23 cellular contexts compared by ENCODE assay signal in genomic region chr22:25380141-25380747, GRCh38.
"Had no signal": no experiment of that assay in that cellular context is flagged by ENCODE, and none has a peak within 500 bp of the region (broad histone marks: within the 10 kb centered on the region; RNA-seq: fewer than 3 reads in every experiment).

No MANE protein-coding gene starts in this region.

- H3K9me3 Mint-ChIP-seq: activated naive CD8-positive, alpha-beta T cell treated with anti-CD3 and anti-CD28 coated beads for 36 hours; nephron; stimulated activated effector memory CD8-positive, alpha-beta T cell treated with anti-CD3 and anti-CD28 coated beads, Interleukin-12 subunit alpha, Interleukin-12 subunit beta, amount 100 ng/mL, for 72 hours; stimulated activated naive CD8-positive, alpha-beta T cell treated with anti-CD3 and anti-CD28 coated beads, Interleukin-15, amount 100 ng/mL, for 72 hours had no signal

- H3K4me3 Mint-ChIP-seq: activated naive CD8-positive, alpha-beta T cell treated with anti-CD3 and anti-CD28 coated beads for 36 hours; nephron; stimulated activated effector memory CD8-positive, alpha-beta T cell treated with anti-CD3 and anti-CD28 coated beads, Interleukin-12 subunit alpha, Interleukin-12 subunit beta, amount 100 ng/mL, for 72 hours; stimulated activated naive CD8-positive, alpha-beta T cell treated with anti-CD3 and anti-CD28 coated beads, Interleukin-15, amount 100 ng/mL, for 72 hours had no signal

- DNase-seq: activated CD4-positive, alpha-beta T cell treated with anti-CD3 and anti-CD28 coated beads for 4 hours; activated CD4-positive, alpha-beta T cell treated with anti-CD3 and anti-CD28 coated beads, Interleukin-2, amount 50 U/mL, for 4 hours; activated CD8-positive, alpha-beta memory T cell treated with anti-CD3 and anti-CD28 coated beads for 24 hours; activated effector memory CD4-positive, alpha-beta T cell treated with Interleukin-2 at 50 U/mL for 16 hours; activated naive CD4-positive, alpha-beta T cell treated with Interleukin-2 at 50 U/mL for 16 hours; activated naive CD8-positive, alpha-beta T cell treated with anti-CD3 and anti-CD28 coated beads for 36 hours; adrenal gland; aorta; body of pancreas; cortex of kidney; islet precursor cell; left ventricle myocardium superior; stimulated activated CD4-positive, alpha-beta T cell treated with anti-CD3 and anti-CD28 coated beads, Interleukin-12 subunit alpha, Interleukin-12 subunit beta, amount 100 ng/mL, for 4 hours; stimulated activated CD4-positive, alpha-beta T cell treated with anti-CD3 and anti-CD28 coated beads, Interleukin-4, amount 100 ng/mL, for 24 hours; stimulated activated naive CD8-positive, alpha-beta T cell treated with anti-CD3 and anti-CD28 coated beads, Interleukin-15, amount 100 ng/mL, for 72 hours; substantia nigra; upper lobe of right lung had no signal

- H3K9me3 ChIP-seq: adrenal gland, body of pancreas, gastroesophageal sphincter, upper lobe of right lung had no signal

- H3K27me3 ChIP-seq: adrenal gland, body of pancreas, gastroesophageal sphincter, hepatocyte, upper lobe of right lung had no signal

- ATAC-seq: body of pancreas; gastroesophageal sphincter; left ventricle myocardium superior; right cardiac atrium; stimulated activated effector memory CD8-positive, alpha-beta T cell treated with anti-CD3 and anti-CD28 coated beads, Interleukin-12 subunit alpha, Interleukin-12 subunit beta, amount 100 ng/mL, for 72 hours; stimulated activated naive CD8-positive, alpha-beta T cell treated with anti-CD3 and anti-CD28 coated beads, Interleukin-15, amount 100 ng/mL, for 72 hours; upper lobe of right lung had no signal

- H3K27ac ChIP-seq: adrenal gland, body of pancreas, gastroesophageal sphincter, hepatocyte, upper lobe of right lung, VCaP had no signal

- H3K4me3 ChIP-seq: adrenal gland, body of pancreas, gastroesophageal sphincter, hepatocyte, upper lobe of right lung had no signal

- H3K4me1 ChIP-seq: adrenal gland, body of pancreas, gastroesophageal sphincter, upper lobe of right lung had no signal

- H3K27ac Mint-ChIP-seq: activated naive CD8-positive, alpha-beta T cell treated with anti-CD3 and anti-CD28 coated beads for 36 hours; nephron; stimulated activated effector memory CD8-positive, alpha-beta T cell treated with anti-CD3 and anti-CD28 coated beads, Interleukin-12 subunit alpha, Interleukin-12 subunit beta, amount 100 ng/mL, for 72 hours had no signal

- H3K27me3 Mint-ChIP-seq: activated naive CD8-positive, alpha-beta T cell treated with anti-CD3 and anti-CD28 coated beads for 36 hours; stimulated activated naive CD8-positive, alpha-beta T cell treated with anti-CD3 and anti-CD28 coated beads, Interleukin-15, amount 100 ng/mL, for 72 hours had no signal
